In genomic region chr3:189394599-189395121, GRCh38 we compare ENCODE assay signal across 10 cellular contexts.
DNase-seq lines count a peak whose midpoint lies in the region; ATAC-seq lines count a peak whose summit lies in the region.
"Had no signal": no experiment of that assay in that cellular context is flagged by ENCODE, and none has a peak within 500 bp of the region (broad histone marks: within the 10 kb centered on the region; RNA-seq: fewer than 3 reads in every experiment).

No MANE protein-coding gene starts in this region.

- H3K4me3 ChIP-seq in neuronal stem cell (ENCODE audit: low read length in 2 of 2), result no peak overlapping the region

- peaks cover 9% of the 10 kb centered on the region for H3K9me3 Mint-ChIP-seq in activated CD8-positive, alpha-beta memory T cell treated with anti-CD3 and anti-CD28 coated beads, Interleukin-2, amount 10 ng/mL, durations not matched to agents 7 days and 5 days (ENCODE audit: low read depth)
- H3K9me3 Mint-ChIP-seq in stimulated activated memory B cell treated with anti-CD40 and anti-IgM and Interleukin-4, amounts not matched to agents 10 μg/mL and 1 μg/mL and 100 μg/mL, for 72 hours, result no peaks in the 10 kb centered on the region

- H4K8ac ChIP-seq in neuronal stem cell (ENCODE audit: low read depth, low read length), result no peak overlapping the region

- H3K27ac Mint-ChIP-seq in activated CD8-positive, alpha-beta memory T cell treated with anti-CD3 and anti-CD28 coated beads, Interleukin-2, amount 10 ng/mL, durations not matched to agents 7 days and 5 days, result peak overlapping the region; percentile 87
- H3K27ac Mint-ChIP-seq in stimulated activated memory B cell treated with anti-CD40 and anti-IgM and Interleukin-4, amounts not matched to agents 10 μg/mL and 1 μg/mL and 100 μg/mL, for 72 hours, result peak overlapping the region; percentile 18

- no peaks in the 10 kb centered on the region for H3K27me3 Mint-ChIP-seq in activated CD8-positive, alpha-beta memory T cell treated with anti-CD3 and anti-CD28 coated beads, Interleukin-2, amount 10 ng/mL, durations not matched to agents 7 days and 5 days
- H3K27me3 Mint-ChIP-seq in stimulated activated memory B cell treated with anti-CD40 and anti-IgM and Interleukin-4, amounts not matched to agents 10 μg/mL and 1 μg/mL and 100 μg/mL, for 72 hours, result no peaks in the 10 kb centered on the region

- no peak overlapping the region for H2AK5ac ChIP-seq in neuronal stem cell (ENCODE audit: low read depth, low read length)

- no peak overlapping the region for H2BK120ac ChIP-seq in neuronal stem cell (ENCODE audit: low read depth, low read length)

- H3K18ac ChIP-seq in neuronal stem cell (ENCODE audit: low read length), result no peak overlapping the region

- H3K9me3 ChIP-seq in neuronal stem cell (replicated peaks in 1 of 2; ENCODE audit: control insufficient read depth in 2 of 2, insufficient read depth in 1 of 2, low read depth in 1 of 2, low read length in 2 of 2), result no peaks in the 10 kb centered on the region

- H3K4me2 ChIP-seq in neuronal stem cell (ENCODE audit: insufficient read depth, low read length, poor library complexity, severe bottlenecking), result no peak overlapping the region

- WGBS in neuronal stem cell (ENCODE audit: extremely low coverage in 2 of 2, insufficient read length in 2 of 2, insufficient replicate concordance in 1 of 2), 2 donors, result no CpG with 5 or more reads among the region's 7 CpGs

- H3K36me3 ChIP-seq in neuronal stem cell (replicated peaks in 1 of 2; ENCODE audit: control insufficient read depth in 2 of 2, insufficient read depth in 2 of 2, low read length in 2 of 2), result no peaks in the 10 kb centered on the region

- H3K4me3 Mint-ChIP-seq in activated CD8-positive, alpha-beta memory T cell treated with anti-CD3 and anti-CD28 coated beads, Interleukin-2, amount 10 ng/mL, durations not matched to agents 7 days and 5 days, result peak overlapping the region; percentile 28
- H3K4me3 Mint-ChIP-seq in stimulated activated memory B cell treated with anti-CD40 and anti-IgM and Interleukin-4, amounts not matched to agents 10 μg/mL and 1 μg/mL and 100 μg/mL, for 72 hours, result no peak overlapping the region

- ATAC-seq in activated CD8-positive, alpha-beta memory T cell treated with anti-CD3 and anti-CD28 coated beads, Interleukin-2, amount 10 ng/mL, durations not matched to agents 7 days and 5 days, result peak; percentile 88
- ATAC-seq in GM21737 (IDR thresholded peaks at IDR 0.05; ENCODE audit: unreplicated experiment) (peak; percentile 91), HG03460 (IDR thresholded peaks at IDR 0.05; ENCODE audit: unreplicated experiment) (peak; percentile 79)
- ATAC-seq in stimulated activated memory B cell treated with anti-CD40 and anti-IgM and Interleukin-4, amounts not matched to agents 10 μg/mL and 1 μg/mL and 100 μg/mL, for 72 hours, result peak; percentile 58

- no peak overlapping the region for H3K23ac ChIP-seq in neuronal stem cell (ENCODE audit: low read depth, low read length, poor library complexity)

- no peak overlapping the region for H3K27ac ChIP-seq in neuronal stem cell (replicated peaks; ENCODE audit: low read length)

- no peaks in the 10 kb centered on the region for H3K4me1 ChIP-seq in neuronal stem cell (ENCODE audit: control insufficient read depth in 2 of 2, insufficient read depth in 1 of 2, low read depth in 1 of 2, low read length in 2 of 2)

- no peak overlapping the region for H2AFZ ChIP-seq in neuronal stem cell (ENCODE audit: low read length)

- H2BK12ac ChIP-seq in neuronal stem cell (ENCODE audit: low read length), result no peak overlapping the region

- H3K9ac ChIP-seq in neuronal stem cell (ENCODE audit: low read depth, low read length, poor library complexity), result no peak overlapping the region

- no peaks in the 10 kb centered on the region for H3K27me3 ChIP-seq in neuronal stem cell (ENCODE audit: control insufficient read depth in 3 of 3, insufficient read depth in 3 of 3, low read depth in 1 of 3, low read length in 3 of 3)

- H3K4ac ChIP-seq in neuronal stem cell (ENCODE audit: low read length), result no peak overlapping the region

- no peak overlapping the region for H2BK15ac ChIP-seq in neuronal stem cell (ENCODE audit: low read length)

- H3K79me1 ChIP-seq in neuronal stem cell (ENCODE audit: low read depth, low read length), result no peaks in the 10 kb centered on the region

- H3K4me1 Mint-ChIP-seq in activated CD8-positive, alpha-beta memory T cell treated with anti-CD3 and anti-CD28 coated beads, Interleukin-2, amount 10 ng/mL, durations not matched to agents 7 days and 5 days, result peaks cover 31% of the 10 kb centered on the region
- peaks cover 11% of the 10 kb centered on the region for H3K4me1 Mint-ChIP-seq in stimulated activated memory B cell treated with anti-CD40 and anti-IgM and Interleukin-4, amounts not matched to agents 10 μg/mL and 1 μg/mL and 100 μg/mL, for 72 hours

- DNase-seq in activated CD8-positive, alpha-beta memory T cell treated with anti-CD3 and anti-CD28 coated beads, Interleukin-2, amount 10 ng/mL, durations not matched to agents 7 days and 5 days, result no peak
- DNase-seq in activated CD8-positive, alpha-beta memory T cell treated with anti-CD3 and anti-CD28 coated beads, Interleukin-2, amount 50 U/mL, for 4 hours, result no peak
- DNase-seq in activated gamma-delta T cell (lab: John Stamatoyannopoulos, UW), result no peak
- DNase-seq in D341Med (ENCODE audit: low spot score), result no peak
- no peak for DNase-seq in neuronal stem cell (ENCODE audit: low spot score)
- DNase-seq: kidney; NK-92 treated with Interleukin-12 subunit alpha and Interleukin-12 subunit beta, amount 100 ng/mL, for 24 hours had no signal

- CTCF ChIA-PET in activated CD8-positive, alpha-beta memory T cell treated with anti-CD3 and anti-CD28 coated beads, Interleukin-2, amount 10 ng/mL, durations not matched to agents 7 days and 5 days (lab: Charles Lee), result interaction anchor here (0.6 to 1.9 kb wide), 5 partner anchors 11 to 567 kb away, joined by 3 to 5 read pairs (median 3); no protein-coding TSS in a partner anchor

- peaks cover 38% of the 10 kb centered on the region for H3K36me3 Mint-ChIP-seq in activated CD8-positive, alpha-beta memory T cell treated with anti-CD3 and anti-CD28 coated beads, Interleukin-2, amount 10 ng/mL, durations not matched to agents 7 days and 5 days
- H3K36me3 Mint-ChIP-seq in stimulated activated memory B cell treated with anti-CD40 and anti-IgM and Interleukin-4, amounts not matched to agents 10 μg/mL and 1 μg/mL and 100 μg/mL, for 72 hours, result no peaks in the 10 kb centered on the region

- H4K91ac ChIP-seq in neuronal stem cell (ENCODE audit: low read depth, low read length, poor library complexity), result no peak overlapping the region

- no peak overlapping the region for H3K14ac ChIP-seq in neuronal stem cell (ENCODE audit: low read length)

- no peak overlapping the region for H2BK5ac ChIP-seq in neuronal stem cell (ENCODE audit: low read length)
